1 cellular context compared by ENCODE assay signal in genomic region chr5:96967400-96967799, GRCh38.
TF ChIP-seq lines count a peak whose summit lies in the region.

No MANE protein-coding gene starts in this region.

TF ChIP-seq in endothelial cell of umbilical vein, 7 proteins besides CTCF, POLR2A, EP300 and RAD21:
- no peak for TF ChIP-seq POLR2AphosphoS5 (IDR thresholded peaks at IDR 0.05; ENCODE audit: insufficient read depth, low read depth, low read length)
- TF ChIP-seq MYC (IDR thresholded peaks at IDR 0.05; ENCODE audit: low read depth, low read length), result no peak
- TF ChIP-seq GATA2 (IDR thresholded peaks at IDR 0.05; ENCODE audit: insufficient read depth, insufficient read length, low read depth, low read length), result no peak
- TF ChIP-seq, protein P1, sequence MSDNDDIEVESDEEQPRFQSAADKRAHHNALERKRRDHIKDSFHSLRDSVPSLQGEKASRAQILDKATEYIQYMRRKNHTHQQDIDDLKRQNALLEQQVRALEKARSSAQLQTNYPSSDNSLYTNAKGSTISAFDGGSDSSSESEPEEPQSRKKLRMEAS (IDR thresholded peaks at IDR 0.05; ENCODE audit: insufficient read depth, insufficient read length), result no peak
- TF ChIP-seq JUN (IDR thresholded peaks at IDR 0.05; ENCODE audit: borderline replicate concordance, insufficient read depth, insufficient read length, low read depth), result no peak
- TF ChIP-seq EZH2 (IDR thresholded peaks at IDR 0.05; ENCODE audit: borderline replicate concordance, low read depth, low read length, severe bottlenecking), result no peak
- TF ChIP-seq FOS (IDR thresholded peaks at IDR 0.05; ENCODE audit: borderline replicate concordance, insufficient read depth, low read length), result no peak
